16 cellular contexts compared by ENCODE assay signal in the genomic region with DNA sequence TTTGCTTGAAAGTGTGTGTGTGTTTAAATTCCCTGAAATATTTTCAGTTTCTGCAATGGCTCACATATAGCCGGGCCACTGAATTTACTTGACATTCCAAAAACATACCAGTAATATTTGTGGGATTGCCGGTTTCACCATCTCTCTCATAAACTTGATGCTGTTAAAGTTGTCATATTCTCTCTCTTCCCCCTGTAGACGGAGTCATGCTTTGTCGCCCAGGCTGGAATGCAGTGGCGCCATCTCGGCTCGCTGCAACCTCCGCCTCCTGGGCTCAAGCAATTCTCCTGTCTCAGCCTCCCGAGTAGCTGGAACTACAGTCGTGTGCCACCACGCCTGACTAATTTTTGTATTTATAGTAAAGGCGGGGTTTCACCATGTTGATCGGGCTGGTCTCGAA.
DNase-seq lines count a peak whose midpoint lies in the region; ATAC-seq and TF ChIP-seq lines count a peak whose summit lies in the region.
"Had no signal": no experiment of that assay in that cellular context is flagged by ENCODE, and none has a peak within 500 bp of the region (broad histone marks: within the 10 kb centered on the region; RNA-seq: fewer than 3 reads in every experiment).

No MANE protein-coding gene starts in this region.

- no peaks in the 10 kb centered on the region for H3K9me3 Mint-ChIP-seq in effector memory CD8-positive, alpha-beta T cell
- peaks cover 0 to 2% of the 10 kb centered on the region in 2 donors for H3K9me3 Mint-ChIP-seq in stimulated activated naive B cell treated with anti-CD40 and anti-IgM and Interleukin-4, amounts not matched to agents 10 μg/mL and 1 μg/mL and 100 μg/mL, for 72 hours
- H3K9me3 Mint-ChIP-seq: naive thymus-derived CD8-positive, alpha-beta T cell had no signal

- H3K4me3 Mint-ChIP-seq in effector memory CD8-positive, alpha-beta T cell = no peak overlapping the region
- no peak overlapping the region for H3K4me3 Mint-ChIP-seq in stimulated activated naive B cell treated with anti-CD40 and anti-IgM and Interleukin-4, amounts not matched to agents 10 μg/mL and 1 μg/mL and 100 μg/mL, for 72 hours
- H3K4me3 Mint-ChIP-seq: naive thymus-derived CD8-positive, alpha-beta T cell had no signal

- H3K9me3 ChIP-seq in adipocyte (ENCODE audit: control insufficient read depth, low read length) = no peaks in the 10 kb centered on the region
- H3K9me3 ChIP-seq: stomach had no signal

- peaks cover 0 to 21% of the 10 kb centered on the region in 2 donors for H3K27me3 Mint-ChIP-seq in effector memory CD8-positive, alpha-beta T cell
- H3K27me3 Mint-ChIP-seq in stimulated activated naive B cell treated with anti-CD40 and anti-IgM and Interleukin-4, amounts not matched to agents 10 μg/mL and 1 μg/mL and 100 μg/mL, for 72 hours = peaks cover 10 to 13% of the 10 kb centered on the region in 2 donors

- H3K4me3 ChIP-seq in AG09309 (ENCODE audit: control insufficient read depth, low read depth, low read length) (no peak overlapping the region), adipocyte (ENCODE audit: low read length) (no peak overlapping the region)
- H3K4me3 ChIP-seq: stomach had no signal

- peak; percentile 91 for DNase-seq in AG09309 (ENCODE audit: low read depth)
- DNase-seq in HK-2 (ENCODE audit: unreplicated experiment) = peak; percentile 57
- DNase-seq in adipocyte (ENCODE audit: low read depth) = peak; percentile 84
- DNase-seq in iris pigment epithelial cell (ENCODE audit: low read depth) = peak; percentile 89
- no peak for DNase-seq in effector memory CD8-positive, alpha-beta T cell
- no peak for DNase-seq in stimulated activated naive B cell treated with anti-CD40 and anti-IgM and Interleukin-4, amounts not matched to agents 10 μg/mL and 1 μg/mL and 100 μg/mL, for 72 hours
- no peak for DNase-seq in ureter (ENCODE audit: low spot score)
- DNase-seq: activated CD4-positive, alpha-beta T cell treated with anti-CD3 and anti-CD28 coated beads for 1 hour; GDM1; KG1; naive thymus-derived CD8-positive, alpha-beta T cell; NCI-H2107; NK-92 treated with Interleukin-12 subunit alpha and Interleukin-12 subunit beta, amount 100 ng/mL, for 24 hours; right cardiac atrium; stomach had no signal

- TF ChIP-seq CTCF in AG09309 (IDR thresholded peaks at IDR 0.05; ENCODE audit: control insufficient read depth, insufficient read depth, low read depth, low read length, missing control alignments) = no peak

- no peak overlapping the region for H3K27ac Mint-ChIP-seq in effector memory CD8-positive, alpha-beta T cell
- H3K27ac Mint-ChIP-seq in stimulated activated naive B cell treated with anti-CD40 and anti-IgM and Interleukin-4, amounts not matched to agents 10 μg/mL and 1 μg/mL and 100 μg/mL, for 72 hours = no peak overlapping the region

- H3K4me1 ChIP-seq in adipocyte (ENCODE audit: control insufficient read depth, insufficient read depth, low read length) = peaks cover 17% of the 10 kb centered on the region

- H3K36me3 ChIP-seq in adipocyte (ENCODE audit: control insufficient read depth, insufficient read depth, low read length, severe bottlenecking) = no peaks in the 10 kb centered on the region
- H3K36me3 ChIP-seq: stomach had no signal

- no peak overlapping the region for H3K9ac ChIP-seq in adipocyte (ENCODE audit: low read length)

- peaks cover 0 to 3% of the 10 kb centered on the region in 2 donors for H3K4me1 Mint-ChIP-seq in effector memory CD8-positive, alpha-beta T cell (ENCODE audit: low read depth in 2 of 2)
- H3K4me1 Mint-ChIP-seq in stimulated activated naive B cell treated with anti-CD40 and anti-IgM and Interleukin-4, amounts not matched to agents 10 μg/mL and 1 μg/mL and 100 μg/mL, for 72 hours = peaks cover 6 to 24% of the 10 kb centered on the region in 2 donors

- no peaks in the 10 kb centered on the region for H3K27me3 ChIP-seq in adipocyte (replicated peaks; ENCODE audit: control insufficient read depth, insufficient read depth, low read length)
- H3K27me3 ChIP-seq: stomach had no signal

- no peaks in the 10 kb centered on the region for H3K36me3 Mint-ChIP-seq in effector memory CD8-positive, alpha-beta T cell (ENCODE audit: insufficient read depth)
- H3K36me3 Mint-ChIP-seq in stimulated activated naive B cell treated with anti-CD40 and anti-IgM and Interleukin-4, amounts not matched to agents 10 μg/mL and 1 μg/mL and 100 μg/mL, for 72 hours = no peaks in the 10 kb centered on the region
- H3K36me3 Mint-ChIP-seq: naive thymus-derived CD8-positive, alpha-beta T cell had no signal

- no peak for ATAC-seq in effector memory CD8-positive, alpha-beta T cell (replicated peaks)
- ATAC-seq in stimulated activated naive B cell treated with anti-CD40 and anti-IgM and Interleukin-4, amounts not matched to agents 10 μg/mL and 1 μg/mL and 100 μg/mL, for 72 hours (replicated peaks) = no peak
- ATAC-seq in HG03108 (IDR thresholded peaks at IDR 0.05; ENCODE audit: unreplicated experiment) = no peak
- ATAC-seq: naive thymus-derived CD8-positive, alpha-beta T cell had no signal

Comparison
In these comparisons a context has a peak if more than half of its experiments do, and no peak if none do; other contexts are left out.
1. DNase-seq: peak in AG09309 (single experiment), HK-2 (single experiment), adipocyte (single experiment) and iris pigment epithelial cell (single experiment); none in effector memory CD8-positive, alpha-beta T cell (0 of 3), stimulated activated naive B cell treated with anti-CD40 and anti-IgM and Interleukin-4, amounts not matched to agents 10 μg/mL and 1 μg/mL and 100 μg/mL, for 72 hours (single experiment) and ureter (single experiment).